13 cellular contexts compared by ENCODE assay signal in genomic region chr20:23047001-23047737, GRCh38. TPM values are rescaled to one million over a fixed set of nuclear protein-coding genes. Genes with fewer than 3 reads are reported as not detected.
DNase-seq lines count a peak whose midpoint lies in the region; ATAC-seq and TF ChIP-seq lines count a peak whose summit lies in the region.
"Had no signal": no experiment of that assay in that cellular context is flagged by ENCODE, and none has a peak within 500 bp of the region (broad histone marks: within the 10 kb centered on the region; RNA-seq: fewer than 3 reads in every experiment).

No MANE protein-coding gene starts in this region.

- H2AK5ac ChIP-seq in trophoblast cell (ENCODE audit: low read length) = no peak overlapping the region

- POLR2A ChIA-PET in GM10248 (lab: Yijun Ruan, JAX) = no interaction called here

- H3K9me3 Mint-ChIP-seq in CD14-positive monocyte = peaks cover 0 to 9% (median 1%) of the 10 kb centered on the region in 7 donors
- peaks cover 0 to 4% (median 0%) of the 10 kb centered on the region in 6 donors for H3K9me3 Mint-ChIP-seq in immature natural killer cell

- H3K27ac ChIP-seq in ascending aorta (no peak overlapping the region), trophoblast cell (ENCODE audit: low read depth, low read length) (no peak overlapping the region)

- peaks cover 17 to 18% of the 10 kb centered on the region in 2 donors for H3K36me3 Mint-ChIP-seq in CD14-positive monocyte
- H3K36me3 Mint-ChIP-seq in immature natural killer cell = peaks cover 0 to 4% (median 0%) of the 10 kb centered on the region in 3 donors

- no peak overlapping the region for H4K12ac ChIP-seq in trophoblast cell (ENCODE audit: low read depth, low read length)

- no peak overlapping the region for H3K14ac ChIP-seq in trophoblast cell (ENCODE audit: low read length)

- H3K79me1 ChIP-seq in trophoblast cell (ENCODE audit: low read length) = peaks cover 6% of the 10 kb centered on the region

- H3K36me3 ChIP-seq in ascending aorta (no peaks in the 10 kb centered on the region), trophoblast cell (ENCODE audit: control insufficient read depth in 1 of 2, insufficient read depth in 2 of 2, low read length in 2 of 2) (no peaks in the 10 kb centered on the region)

- H3K4me1 Mint-ChIP-seq in CD14-positive monocyte = peaks cover 62% of the 10 kb centered on the region
- peaks cover 17 to 21% of the 10 kb centered on the region in 2 donors for H3K4me1 Mint-ChIP-seq in immature natural killer cell

- peaks cover 9 to 23% of the 10 kb centered on the region in 2 donors for H3K4me1 ChIP-seq in ascending aorta
- H3K4me1 ChIP-seq in trophoblast cell (ENCODE audit: control insufficient read depth in 1 of 2, insufficient read depth in 2 of 2, low read length in 2 of 2) = peaks cover 34 to 43% of the 10 kb centered on the region in 2 experiments

- H3K9me3 ChIP-seq in ascending aorta (no peaks in the 10 kb centered on the region), trophoblast cell (ENCODE audit: insufficient read depth, low read depth, low read length) (peaks cover 7% of the 10 kb centered on the region)

- H3K4me2 ChIP-seq in trophoblast cell (ENCODE audit: low read length) = no peak overlapping the region

- H3K4ac ChIP-seq in trophoblast cell (ENCODE audit: low read depth, low read length) = no peak overlapping the region

- DNase-seq in CD14-positive monocyte (ENCODE audit: low spot score) = no peak
- peak in 1 of 2 donors; percentile 13 for DNase-seq in ascending aorta (ENCODE audit: low spot score in 2 of 2)
- DNase-seq in immature natural killer cell = no peak
- DNase-seq in trophoblast cell = no peak
- DNase-seq in GM20000 (ENCODE audit: low spot score) = no peak
- no peak for DNase-seq in GM10248 (ENCODE audit: extremely low spot score)
- DNase-seq: GDM1, MV-4-11, T-helper 1 cell had no signal

- no peak overlapping the region for H2BK120ac ChIP-seq in trophoblast cell (ENCODE audit: insufficient read depth, low read length, poor library complexity)

- H3K27me3 ChIP-seq in ascending aorta (no peaks in the 10 kb centered on the region), trophoblast cell (ENCODE audit: insufficient read depth, low read length) (peaks cover 31% of the 10 kb centered on the region)

- TF ChIP-seq CTCF in CD14-positive monocyte (IDR thresholded peaks at IDR 0.05) = no peak
- TF ChIP-seq CTCF in ascending aorta (IDR thresholded peaks at IDR 0.05) = no peak
- TF ChIP-seq CTCF in GM20000 (IDR thresholded peaks at IDR 0.05; ENCODE audit: extremely low read depth, missing control alignments) = no peak
- no peak for TF ChIP-seq CTCF in GM10248 (IDR thresholded peaks at IDR 0.05; ENCODE audit: control extremely low read depth, extremely low read depth, low read depth, missing control alignments)

- no peak overlapping the region for H3K23ac ChIP-seq in trophoblast cell (ENCODE audit: low read length)

- no peak overlapping the region for H4K8ac ChIP-seq in trophoblast cell (ENCODE audit: low read depth, low read length)

- H3K27ac Mint-ChIP-seq in CD14-positive monocyte (peak overlapping the region in 3 of 7 donors; percentile 43 to 54 (median 43)), immature natural killer cell (no peak overlapping the region)

- WGBS in trophoblast cell (ENCODE audit: extremely low coverage, insufficient coverage, insufficient read length) = no CpG with 5 or more reads among the region's 13 CpGs

- CTCF ChIA-PET in GM10248 (lab: Yijun Ruan, JAX) = interaction anchor here (1.1 kb wide), 1 partner anchor 188 kb away, joined by 3 read pairs; no protein-coding TSS in a partner anchor

- peak overlapping the region; percentile 67 to 78 for H3K4me3 ChIP-seq in ascending aorta
- H3K4me3 ChIP-seq in trophoblast cell (ENCODE audit: low read depth, low read length) = no peak overlapping the region

- no peak overlapping the region for H4K91ac ChIP-seq in trophoblast cell (ENCODE audit: low read depth, low read length)

- peak overlapping the region; percentile 23 for H2BK12ac ChIP-seq in trophoblast cell (ENCODE audit: low read length)

- intact Hi-C loops in CD14-positive monocyte (cut with micrococcal nuclease) (loop anchor here in 1 of 2 donors (10.0 kb wide), 1 partner anchor 352 kb away; no protein-coding TSS in a partner anchor), ascending aorta (cut with DNase I) (loop anchor here (5.0 kb wide), 1 partner anchor 250 kb away; no protein-coding TSS in a partner anchor)

- no peak overlapping the region for H2AFZ ChIP-seq in trophoblast cell (ENCODE audit: insufficient read depth, low read length, poor library complexity)

- no peak for ATAC-seq in HG03354 (IDR thresholded peaks at IDR 0.05; ENCODE audit: poor library complexity, severe bottlenecking, unreplicated experiment)
- ATAC-seq in GM19455 (IDR thresholded peaks at IDR 0.05; ENCODE audit: unreplicated experiment) = no peak
- ATAC-seq: HCT116 had no signal

- H3K9ac ChIP-seq in trophoblast cell (ENCODE audit: low read length) = no peak overlapping the region

- peak overlapping the region; percentile 88 to 93 for H3K4me3 Mint-ChIP-seq in CD14-positive monocyte
- H3K4me3 Mint-ChIP-seq in immature natural killer cell = peak overlapping the region; percentile 23 to 72 (median 64)

- H3K79me2 ChIP-seq in trophoblast cell (ENCODE audit: control insufficient read depth, insufficient read depth, low read length, poor library complexity) = peaks cover 2% of the 10 kb centered on the region

- H3K27me3 Mint-ChIP-seq in CD14-positive monocyte (ENCODE audit: low read depth in 3 of 3) (peaks cover 12 to 20% (median 18%) of the 10 kb centered on the region in 3 donors), immature natural killer cell (ENCODE audit: low read depth in 3 of 3) (peaks cover 9 to 22% (median 17%) of the 10 kb centered on the region in 3 donors)

- H3K18ac ChIP-seq in trophoblast cell (ENCODE audit: low read length) = no peak overlapping the region

- H2BK5ac ChIP-seq in trophoblast cell (ENCODE audit: low read depth, low read length, poor library complexity) = no peak overlapping the region

RNA-seq across cellular contexts. Expression of gene THBD, which starts 2.3 kb away (rescaled TPM):
- polyA plus RNA-seq in CD14-positive monocyte (10 to 100 TPM in 1 of 2 donors, 1 to 10 TPM in 1; 7.4 to 30.2 TPM), immature natural killer cell (under 1 TPM; 0.16 to 0.96 (median 0.26) TPM)
- 326 TPM for total RNA-seq in ascending aorta
- polyA plus RNA-seq in trophoblast cell (2013) = 0.70 and 0.90 TPM in 2 replicates

RNA-seq across cellular contexts. Expression of gene SSTR4, which starts 12.1 kb away (rescaled TPM):
- not detected for polyA plus RNA-seq in CD14-positive monocyte
- total RNA-seq in ascending aorta = not detected
- polyA plus RNA-seq in immature natural killer cell = not detected
- polyA plus RNA-seq in trophoblast cell (2013) = not detected in 2 replicates
- total RNA-seq: aorta had no signal
- polyA plus RNA-seq: aorta had no signal

RNA-seq across cellular contexts. Expression of gene CD93, which starts 39.0 kb away (rescaled TPM):
- 10 to 100 TPM; 26.0 to 48.9 TPM for polyA plus RNA-seq in CD14-positive monocyte
- total RNA-seq in ascending aorta = 206 TPM
- polyA plus RNA-seq in immature natural killer cell = under 1 TPM in 2 of 3 donors, not detected in 1; 0.18 to 0.71 TPM
- polyA plus RNA-seq in trophoblast cell (2013) = under 0.01 TPM in 1 of 2 replicates, not detected in the other

Comparison
In these comparisons a context has a peak if more than half of its experiments do, and no peak if none do; other contexts are left out.
1. RNA of gene THBD, which starts 2.3 kb away (polyA plus RNA-seq): 7.4 to 30.2 TPM in CD14-positive monocyte; 0.16 to 0.96 TPM in immature natural killer cell; every median in the first group is over 4 times any median in the second.
2. RNA of gene CD93, which starts 39.0 kb away (polyA plus RNA-seq): 26.0 to 48.9 TPM in CD14-positive monocyte; 0.18 to 0.71 TPM in immature natural killer cell; every median in the first group is over 10 times any median in the second.